Comparison of ENCODE assay signal across 16 cellular contexts in the genomic region with DNA sequence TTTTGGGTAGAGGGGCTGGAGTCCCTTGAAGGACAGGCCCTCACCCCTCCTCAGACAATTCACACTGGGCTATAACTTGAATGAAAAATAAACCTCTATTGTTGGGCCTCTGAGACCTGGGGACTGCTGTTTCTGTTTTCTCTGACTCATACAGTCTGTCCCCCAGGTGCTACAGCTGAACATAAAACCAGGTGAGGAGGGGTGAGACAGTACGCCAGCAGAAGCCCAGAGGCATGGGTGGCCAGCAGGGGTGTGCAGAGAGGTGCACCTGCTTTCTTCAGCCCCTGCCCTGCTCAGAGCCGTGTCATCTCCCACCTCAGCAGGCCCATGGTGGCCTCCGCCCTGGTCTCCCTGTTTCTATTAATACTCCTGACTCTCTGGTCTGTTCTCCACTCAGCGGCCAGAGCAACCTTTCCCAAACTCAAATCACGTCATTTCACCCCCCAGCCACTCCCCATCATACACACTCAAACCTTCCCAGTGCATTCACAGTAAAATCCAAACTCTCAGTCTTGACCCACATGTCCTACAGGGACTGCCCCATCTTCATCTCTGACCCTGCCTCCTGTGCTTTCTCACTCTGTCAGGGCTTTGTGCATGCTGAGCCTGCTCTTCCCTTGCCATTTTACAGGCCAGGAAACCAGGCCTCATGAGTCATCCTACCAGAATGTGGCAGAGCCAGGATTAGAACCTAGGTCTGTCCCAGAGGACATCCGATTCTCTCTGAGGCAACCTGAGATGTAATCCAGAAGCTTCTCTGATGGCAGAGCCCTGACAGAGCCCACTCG. TPM values are rescaled to one million over a fixed set of nuclear protein-coding genes. Genes with fewer than 3 reads are reported as not detected.
DNase-seq lines count a peak whose midpoint lies in the region; ATAC-seq and TF ChIP-seq lines count a peak whose summit lies in the region.
"Had no signal": no experiment of that assay in that cellular context is flagged by ENCODE, and none has a peak within 500 bp of the region (broad histone marks: within the 10 kb centered on the region; RNA-seq: fewer than 3 reads in every experiment).

No MANE protein-coding gene starts in this region.

- H4K91ac ChIP-seq in H9 (ENCODE audit: insufficient read length, low read depth, low read length), result no peak overlapping the region

- peaks cover 5% of the 10 kb centered on the region for H3K36me3 Mint-ChIP-seq in activated CD4-positive, alpha-beta T cell treated with anti-CD3 and anti-CD28 coated beads, Interleukin-2, amount 10 ng/mL, durations not matched to agents 24 days and 14 days (ENCODE audit: low read depth)
- peaks cover 3% of the 10 kb centered on the region for H3K36me3 Mint-ChIP-seq in activated T-helper 2 cell treated with anti-CD3 and anti-CD28 coated beads, Interferon-gamma antibody, Interleukin-2, Interleukin-4, amounts not matched to agents 10 μg/mL and 5 μg/mL and 100 μg/mL, durations not matched to agents 14 hours and 24 hours and 36 hours (ENCODE audit: low read depth)
- peaks cover 0 to 7% (median 0%) of the 10 kb centered on the region in 3 experiments; a peak in 3 of 7 replicates for H3K36me3 Mint-ChIP-seq in H9 (ENCODE audit: insufficient read depth in 1 of 3, low read depth in 3 of 3)

- H3K79me1 ChIP-seq in H9 (ENCODE audit: insufficient read depth, low read depth, low read length, poor library complexity, severe bottlenecking), result no peaks in the 10 kb centered on the region

- H3K23me2 ChIP-seq in H9 (ENCODE audit: insufficient read length, low read depth, low read length, poor library complexity, severe bottlenecking), result no peaks in the 10 kb centered on the region

- H3K4me3 Mint-ChIP-seq in activated CD4-positive, alpha-beta T cell treated with anti-CD3 and anti-CD28 coated beads, Interleukin-2, amount 10 ng/mL, durations not matched to agents 24 days and 14 days, result peak overlapping the region; percentile 0
- H3K4me3 Mint-ChIP-seq in activated T-helper 2 cell treated with anti-CD3 and anti-CD28 coated beads, Interferon-gamma antibody, Interleukin-2, Interleukin-4, amounts not matched to agents 10 μg/mL and 5 μg/mL and 100 μg/mL, durations not matched to agents 14 hours and 24 hours and 36 hours (ENCODE audit: low read depth), result no peak overlapping the region
- H3K4me3 Mint-ChIP-seq in H9, result no peak overlapping the region

- no peak overlapping the region for H3K9ac ChIP-seq in H9 (ENCODE audit: extremely low read depth, insufficient read length, low read length)

- no peak overlapping the region for H3T11ph ChIP-seq in H9 (ENCODE audit: low read length)

- H3K79me2 ChIP-seq in osteoblast (ENCODE audit: insufficient read depth, low read length) (no peaks in the 10 kb centered on the region), H9 (ENCODE audit: insufficient read depth, low read length) (no peaks in the 10 kb centered on the region)

- no peak for DNase-seq in activated CD4-positive, alpha-beta T cell treated with anti-CD3 and anti-CD28 coated beads, Interleukin-2, amount 10 ng/mL, durations not matched to agents 24 days and 14 days
- DNase-seq in activated CD4-positive, alpha-beta T cell treated with anti-CD3 and anti-CD28 coated beads, Interleukin-2, amount 50 U/mL, for 4 hours, result no peak
- no peak for DNase-seq in activated T-helper 2 cell treated with anti-CD3 and anti-CD28 coated beads, Interferon-gamma antibody, Interleukin-2, Interleukin-4, amounts not matched to agents 10 μg/mL and 5 μg/mL and 100 μg/mL, durations not matched to agents 14 hours and 24 hours and 36 hours (ENCODE audit: low spot score)
- peak; percentile 30 for DNase-seq in osteoblast (ENCODE audit: insufficient read length, low spot score, missing footprints)
- DNase-seq in Peyer's patch, result no peak
- DNase-seq in H9, result no peak
- no peak for DNase-seq in SKM-1 (lab: John Stamatoyannopoulos, UW; ENCODE audit: unreplicated experiment)
- DNase-seq: DMS153, NCI-H2227 treated with DMSO at 0.1 percent for 48 hours, thyroid gland had no signal

- no peak overlapping the region for H4K8ac ChIP-seq in H9 (replicated peaks; ENCODE audit: insufficient read length, low read depth, low read length)

- no peak overlapping the region for H2BK15ac ChIP-seq in H9 (ENCODE audit: low read depth, low read length)

- H2BK20ac ChIP-seq in H9 (ENCODE audit: low read depth, low read length, poor library complexity, severe bottlenecking), result no peak overlapping the region

- no peaks in the 10 kb centered on the region for H3K36me3 ChIP-seq in osteoblast (ENCODE audit: insufficient read depth, low read length)
- H3K36me3 ChIP-seq in Peyer's patch, result no peaks in the 10 kb centered on the region
- H3K36me3 ChIP-seq: thyroid gland had no signal

- no peak for TF ChIP-seq CTCF in osteoblast (IDR thresholded peaks at IDR 0.05; ENCODE audit: extremely low read depth, low read depth, low read length)
- no peak for TF ChIP-seq CTCF in Peyer's patch (IDR thresholded peaks at IDR 0.05)
- no peak for TF ChIP-seq CTCF in H9 (conservative IDR thresholded peaks at IDR 0.05)

- H3K4me2 ChIP-seq in osteoblast (ENCODE audit: insufficient read depth, low read length) (no peak overlapping the region), H9 (ENCODE audit: insufficient read depth, insufficient read length, low read length) (no peak overlapping the region)
- H3K4me2 ChIP-seq: A549 had no signal

- H2AFZ ChIP-seq in osteoblast (ENCODE audit: low read length), result no peak overlapping the region
- no peak overlapping the region for H2AFZ ChIP-seq in H9 (ENCODE audit: low read length)

- peak overlapping the region; percentile 51 for H3K27ac Mint-ChIP-seq in activated CD4-positive, alpha-beta T cell treated with anti-CD3 and anti-CD28 coated beads, Interleukin-2, amount 10 ng/mL, durations not matched to agents 24 days and 14 days
- H3K27ac Mint-ChIP-seq in activated T-helper 2 cell treated with anti-CD3 and anti-CD28 coated beads, Interferon-gamma antibody, Interleukin-2, Interleukin-4, amounts not matched to agents 10 μg/mL and 5 μg/mL and 100 μg/mL, durations not matched to agents 14 hours and 24 hours and 36 hours, result peak overlapping the region; percentile 52
- H3K27ac Mint-ChIP-seq in H9, result no peak overlapping the region; a peak in 1 of 7 replicates

- H3K4me1 Mint-ChIP-seq in activated CD4-positive, alpha-beta T cell treated with anti-CD3 and anti-CD28 coated beads, Interleukin-2, amount 10 ng/mL, durations not matched to agents 24 days and 14 days, result peaks cover 56% of the 10 kb centered on the region
- peaks cover 57% of the 10 kb centered on the region for H3K4me1 Mint-ChIP-seq in activated T-helper 2 cell treated with anti-CD3 and anti-CD28 coated beads, Interferon-gamma antibody, Interleukin-2, Interleukin-4, amounts not matched to agents 10 μg/mL and 5 μg/mL and 100 μg/mL, durations not matched to agents 14 hours and 24 hours and 36 hours (ENCODE audit: low read depth)
- peaks cover 5% of the 10 kb centered on the region in 2 experiments for H3K4me1 Mint-ChIP-seq in H9

- no peaks in the 10 kb centered on the region for H4K20me1 ChIP-seq in osteoblast (ENCODE audit: insufficient read depth, low read length)
- H4K20me1 ChIP-seq in H9 (ENCODE audit: control insufficient read depth, insufficient read depth, insufficient read length), result no peaks in the 10 kb centered on the region

- H3K9me3 Mint-ChIP-seq in activated CD4-positive, alpha-beta T cell treated with anti-CD3 and anti-CD28 coated beads, Interleukin-2, amount 10 ng/mL, durations not matched to agents 24 days and 14 days, result peaks cover 9% of the 10 kb centered on the region
- H3K9me3 Mint-ChIP-seq in activated T-helper 2 cell treated with anti-CD3 and anti-CD28 coated beads, Interferon-gamma antibody, Interleukin-2, Interleukin-4, amounts not matched to agents 10 μg/mL and 5 μg/mL and 100 μg/mL, durations not matched to agents 14 hours and 24 hours and 36 hours, result peaks cover 15% of the 10 kb centered on the region
- H3K9me3 Mint-ChIP-seq in H9, result peaks cover 0 to 18% of the 10 kb centered on the region in 2 experiments; a peak in 2 of 5 replicates

- H3K9me3 ChIP-seq in osteoblast (ENCODE audit: low read depth, low read length) (no peaks in the 10 kb centered on the region), Peyer's patch (no peaks in the 10 kb centered on the region), H9 (ENCODE audit: control insufficient read depth, low read depth, low read length) (no peaks in the 10 kb centered on the region)
- H3K9me3 ChIP-seq: A549, thyroid gland had no signal

- H3K27ac ChIP-seq in osteoblast (ENCODE audit: low read depth, low read length) (no peak overlapping the region), Peyer's patch (no peak overlapping the region), H9 (ENCODE audit: insufficient read length, low read depth, low read length) (no peak overlapping the region)
- H3K27ac ChIP-seq: A549, thyroid gland, VCaP had no signal

- H3K4me3 ChIP-seq in osteoblast (ENCODE audit: insufficient read depth, low read length), result no peak overlapping the region
- no peak overlapping the region for H3K4me3 ChIP-seq in Peyer's patch
- H3K4me3 ChIP-seq: A549, thyroid gland had no signal

- no peak for TF ChIP-seq POLR2A in Peyer's patch (IDR thresholded peaks at IDR 0.05)

- no peaks in the 10 kb centered on the region for H3K27me3 Mint-ChIP-seq in activated CD4-positive, alpha-beta T cell treated with anti-CD3 and anti-CD28 coated beads, Interleukin-2, amount 10 ng/mL, durations not matched to agents 24 days and 14 days
- no peaks in the 10 kb centered on the region for H3K27me3 Mint-ChIP-seq in activated T-helper 2 cell treated with anti-CD3 and anti-CD28 coated beads, Interferon-gamma antibody, Interleukin-2, Interleukin-4, amounts not matched to agents 10 μg/mL and 5 μg/mL and 100 μg/mL, durations not matched to agents 14 hours and 24 hours and 36 hours (ENCODE audit: low read depth)
- peaks cover 47% of the 10 kb centered on the region for H3K27me3 Mint-ChIP-seq in H9 (ENCODE audit: low read depth)

- no peak overlapping the region for H3K14ac ChIP-seq in H9 (ENCODE audit: insufficient read depth, low read length)

- H3K23ac ChIP-seq in H9 (ENCODE audit: insufficient read length, low read depth, low read length), result no peak overlapping the region

- 100% methylated on average over 1 of the region's 7 CpGs for WGBS in H9 (ENCODE audit: extremely low coverage, insufficient read length, low lambda C conversion rate)

- H3K27me3 ChIP-seq in osteoblast (ENCODE audit: insufficient read depth, low read length), result peaks cover 15% of the 10 kb centered on the region
- no peaks in the 10 kb centered on the region for H3K27me3 ChIP-seq in Peyer's patch
- H3K27me3 ChIP-seq in H9 (ENCODE audit: insufficient read depth, low read length), result no peaks in the 10 kb centered on the region
- H3K27me3 ChIP-seq: thyroid gland had no signal

- H3K4me1 ChIP-seq in osteoblast (ENCODE audit: insufficient read depth, low read length), result peaks cover 7% of the 10 kb centered on the region
- H3K4me1 ChIP-seq in Peyer's patch, result no peaks in the 10 kb centered on the region
- no peaks in the 10 kb centered on the region; the same call in 1 of the 2 replicates for H3K4me1 ChIP-seq in H9 (ENCODE audit: insufficient read depth, low read length)
- H3K4me1 ChIP-seq: thyroid gland had no signal

- H3K18ac ChIP-seq in H9 (ENCODE audit: insufficient read length, low read depth, low read length), result no peak overlapping the region

- H3K56ac ChIP-seq in H9 (ENCODE audit: insufficient read length, low read depth, low read length), result no peak overlapping the region

- no peak overlapping the region for H3K4ac ChIP-seq in H9 (ENCODE audit: low read depth, low read length)

- intact Hi-C loops in activated CD4-positive, alpha-beta T cell treated with anti-CD3 and anti-CD28 coated beads, Interleukin-2, amount 10 ng/mL, durations not matched to agents 24 days and 14 days (cut with micrococcal nuclease), result no loop called here
- intact Hi-C loops in activated T-helper 2 cell treated with anti-CD3 and anti-CD28 coated beads, Interferon-gamma antibody, Interleukin-2, Interleukin-4, amounts not matched to agents 10 μg/mL and 5 μg/mL and 100 μg/mL, durations not matched to agents 14 hours and 24 hours and 36 hours (cut with micrococcal nuclease), result no loop called here

- H2AK5ac ChIP-seq in H9 (ENCODE audit: insufficient read length, low read length), result no peak overlapping the region

- no peak overlapping the region for H2BK12ac ChIP-seq in H9 (ENCODE audit: insufficient read length, low read depth, low read length)

- no peak overlapping the region for H2BK120ac ChIP-seq in H9 (ENCODE audit: low read depth, low read length, poor library complexity, severe bottlenecking)

- no peak overlapping the region for H2BK5ac ChIP-seq in H9 (ENCODE audit: insufficient read length, low read length)

- H4K5ac ChIP-seq in H9 (ENCODE audit: insufficient read length, low read depth, low read length), result no peak overlapping the region

- peak; percentile 60 for ATAC-seq in HG02610 (IDR thresholded peaks at IDR 0.05; ENCODE audit: unreplicated experiment)
- ATAC-seq: A549, right cardiac atrium had no signal

RNA-seq across cellular contexts. Expression of a gene that starts 5.4 kb away (rescaled TPM):
- 288 and 296 TPM in 2 replicates for total RNA-seq in activated CD4-positive, alpha-beta T cell treated with anti-CD3 and anti-CD28 coated beads, Interleukin-2, amount 10 ng/mL, durations not matched to agents 24 days and 14 days
- 404 and 410 TPM in 2 replicates for total RNA-seq in activated T-helper 2 cell treated with anti-CD3 and anti-CD28 coated beads, Interferon-gamma antibody, Interleukin-2, Interleukin-4, amounts not matched to agents 10 μg/mL and 5 μg/mL and 100 μg/mL, durations not matched to agents 14 hours and 24 hours and 36 hours
- total RNA-seq in osteoblast (0.59 TPM in 1 of 2 replicates, not detected in the other), Peyer's patch (1 to 10 TPM; 1.5 to 7.0 (median 5.0) TPM), H9 (2021) (0.35 TPM in 2 replicates)
- total RNA-seq: myocyte had no signal

RNA-seq across cellular contexts. Expression of a gene that starts 32.9 kb away (rescaled TPM):
- total RNA-seq in activated CD4-positive, alpha-beta T cell treated with anti-CD3 and anti-CD28 coated beads, Interleukin-2, amount 10 ng/mL, durations not matched to agents 24 days and 14 days, result 6.0 and 6.9 TPM in 2 replicates
- 7.5 and 7.7 TPM in 2 replicates for total RNA-seq in activated T-helper 2 cell treated with anti-CD3 and anti-CD28 coated beads, Interferon-gamma antibody, Interleukin-2, Interleukin-4, amounts not matched to agents 10 μg/mL and 5 μg/mL and 100 μg/mL, durations not matched to agents 14 hours and 24 hours and 36 hours
- 11.9 and 18.3 TPM in 2 replicates for total RNA-seq in osteoblast
- 1 to 10 TPM; 3.9 to 9.4 (median 5.9) TPM for total RNA-seq in Peyer's patch
- total RNA-seq in H9 (2021), result 3.8 and 5.0 TPM in 2 replicates

RNA-seq across cellular contexts. Expression of a gene that starts 45.6 kb away (rescaled TPM):
- 6.8 and 7.1 TPM in 2 replicates for total RNA-seq in activated CD4-positive, alpha-beta T cell treated with anti-CD3 and anti-CD28 coated beads, Interleukin-2, amount 10 ng/mL, durations not matched to agents 24 days and 14 days
- total RNA-seq in activated T-helper 2 cell treated with anti-CD3 and anti-CD28 coated beads, Interferon-gamma antibody, Interleukin-2, Interleukin-4, amounts not matched to agents 10 μg/mL and 5 μg/mL and 100 μg/mL, durations not matched to agents 14 hours and 24 hours and 36 hours, result 9.2 and 10.2 TPM in 2 replicates
- total RNA-seq in osteoblast (not detected in 2 replicates), Peyer's patch (under 1 TPM in 2 of 4 donors, not detected in 2; 0.27 to 0.88 TPM), H9 (2021) (not detected in 2 replicates)
- total RNA-seq: fibroblast of villous mesenchyme, myocyte, right cardiac atrium had no signal

RNA-seq across cellular contexts. Expression of a gene that starts 57.2 kb away (rescaled TPM):
- total RNA-seq in activated CD4-positive, alpha-beta T cell treated with anti-CD3 and anti-CD28 coated beads, Interleukin-2, amount 10 ng/mL, durations not matched to agents 24 days and 14 days, result 3.5 and 4.0 TPM in 2 replicates
- total RNA-seq in activated T-helper 2 cell treated with anti-CD3 and anti-CD28 coated beads, Interferon-gamma antibody, Interleukin-2, Interleukin-4, amounts not matched to agents 10 μg/mL and 5 μg/mL and 100 μg/mL, durations not matched to agents 14 hours and 24 hours and 36 hours, result 0.64 and 0.75 TPM in 2 replicates
- total RNA-seq in osteoblast (not detected in 2 replicates), Peyer's patch (not detected), H9 (2021) (0.68 and 0.72 TPM in 2 replicates)
- total RNA-seq: fibroblast of villous mesenchyme, myocyte, right cardiac atrium had no signal

Comparison
In these comparisons a context has a peak if more than half of its experiments do, and no peak if none do; other contexts are left out.
1. H3K27ac Mint-ChIP-seq: peak in activated CD4-positive, alpha-beta T cell treated with anti-CD3 and anti-CD28 coated beads, Interleukin-2, amount 10 ng/mL, durations not matched to agents 24 days and 14 days (single experiment) and activated T-helper 2 cell treated with anti-CD3 and anti-CD28 coated beads, Interferon-gamma antibody, Interleukin-2, Interleukin-4, amounts not matched to agents 10 μg/mL and 5 μg/mL and 100 μg/mL, durations not matched to agents 14 hours and 24 hours and 36 hours (single experiment); none in H9 (0 of 3).
2. RNA of a gene that starts 5.4 kb away (total RNA-seq): 404 to 410 TPM in activated T-helper 2 cell treated with anti-CD3 and anti-CD28 coated beads, Interferon-gamma antibody, Interleukin-2, Interleukin-4, amounts not matched to agents 10 μg/mL and 5 μg/mL and 100 μg/mL, durations not matched to agents 14 hours and 24 hours and 36 hours and 288 to 296 TPM in activated CD4-positive, alpha-beta T cell treated with anti-CD3 and anti-CD28 coated beads, Interleukin-2, amount 10 ng/mL, durations not matched to agents 24 days and 14 days; 1.5 to 7.0 TPM in Peyer's patch, 0.35 TPM in H9 and 0.59 TPM in osteoblast; every median in the first group is over 10 times any median in the second.